Comparison of ENCODE assay signal across 8 cellular contexts in the genomic region with DNA sequence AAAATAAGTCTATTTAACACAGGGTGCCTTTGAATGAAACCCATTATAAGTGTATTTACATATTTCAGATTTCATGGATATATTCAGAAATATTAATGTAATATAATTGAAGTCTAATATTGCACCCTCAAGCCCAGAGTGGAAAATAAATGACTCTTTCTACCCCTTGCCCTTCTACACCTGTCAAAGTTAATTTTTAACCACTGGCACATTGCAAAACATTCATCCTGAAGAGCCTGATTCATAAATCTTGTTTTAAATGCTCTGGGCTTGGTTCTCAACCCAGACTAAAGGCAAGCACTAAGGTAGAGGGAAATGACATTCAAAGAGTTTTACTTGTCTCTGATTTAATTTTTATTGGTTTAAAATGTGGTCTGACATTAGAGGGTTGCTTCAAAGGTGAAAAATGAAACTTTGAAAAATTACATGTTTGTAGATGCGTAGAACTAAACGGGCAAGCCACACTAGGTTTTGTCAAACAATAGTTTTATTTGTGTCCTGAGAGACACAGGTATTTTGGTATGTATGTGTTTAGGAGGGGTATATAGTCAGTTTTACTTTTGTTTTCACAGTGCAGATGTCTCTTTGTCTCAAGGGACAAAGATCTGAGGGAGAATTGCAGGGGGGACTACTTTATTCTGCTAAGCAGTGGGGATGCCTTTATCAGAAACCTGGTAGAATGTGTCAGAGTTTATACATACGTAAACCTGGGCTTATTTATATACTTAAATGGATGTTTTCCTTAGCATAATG.
A peak's percentile ranks its signal among the peaks of the same experiment; 100 is the strongest.
DNase-seq lines count a peak whose midpoint lies in the region; ATAC-seq and TF ChIP-seq lines count a peak whose summit lies in the region.

No MANE protein-coding gene starts in this region.

- ATAC-seq in GM21723 (IDR thresholded peaks at IDR 0.05; ENCODE audit: unreplicated experiment) (peak; percentile 39), activated B cell treated with CpG ODN at 0.5 μM for 24 hours (ENCODE audit: low read depth) (peak; percentile 50)
- ATAC-seq in naive thymus-derived CD8-positive, alpha-beta T cell: peak; percentile 14 to 24

- peak overlapping the region; percentile 70 for H3K27ac Mint-ChIP-seq in activated B cell treated with CpG ODN at 0.5 μM for 24 hours
- H3K27ac Mint-ChIP-seq in naive thymus-derived CD8-positive, alpha-beta T cell: peak overlapping the region; percentile 52 to 97 (median 92)

- DNase-seq in GM12865 (ENCODE audit: low read depth): peak; percentile 54
- no peak for DNase-seq in activated B cell treated with CpG ODN at 0.5 μM for 24 hours
- no peak for DNase-seq in naive thymus-derived CD8-positive, alpha-beta T cell
- no peak for DNase-seq in stimulated activated CD8-positive, alpha-beta memory T cell treated with anti-CD3 and anti-CD28 coated beads, Interleukin-4, amount 100 ng/mL, for 48 hours
- DNase-seq in NCI-H510A treated with DMSO at 0.1 percent for 48 hours (lab: John Stamatoyannopoulos, UW): no peak
- DNase-seq in DMS114 treated with DMSO at 0.1 percent for 48 hours (lab: John Stamatoyannopoulos, UW; ENCODE audit: unreplicated experiment): no peak
- DNase-seq in activated CD4-positive, CD25-positive, alpha-beta regulatory T cell treated with anti-CD3 and anti-CD28 coated beads, Interleukin-2, amount 50 U/mL, for 72 hours: no peak

- H3K36me3 Mint-ChIP-seq in activated B cell treated with CpG ODN at 0.5 μM for 24 hours (ENCODE audit: low read depth): peaks cover 47% of the 10 kb centered on the region
- peaks cover 0 to 44% (median 26%) of the 10 kb centered on the region in 3 donors for H3K36me3 Mint-ChIP-seq in naive thymus-derived CD8-positive, alpha-beta T cell

- peak overlapping the region; percentile 5; the same call in 1 of the 2 replicates for H3K4me3 ChIP-seq in GM12865 (ENCODE audit: low read depth, low read length)

- no peaks in the 10 kb centered on the region for H3K27me3 Mint-ChIP-seq in activated B cell treated with CpG ODN at 0.5 μM for 24 hours
- no peaks in the 10 kb centered on the region for H3K27me3 Mint-ChIP-seq in naive thymus-derived CD8-positive, alpha-beta T cell

- H3K4me1 Mint-ChIP-seq in activated B cell treated with CpG ODN at 0.5 μM for 24 hours: peaks cover 41% of the 10 kb centered on the region
- peaks cover 33 to 99% (median 89%) of the 10 kb centered on the region in 4 donors for H3K4me1 Mint-ChIP-seq in naive thymus-derived CD8-positive, alpha-beta T cell

- intact Hi-C loops in activated B cell treated with CpG ODN at 0.5 μM for 24 hours (cut with micrococcal nuclease): loop anchor here (10.0 kb wide), 2 partner anchors 600 to 1050 kb away; a partner anchor contains a TSS

- CTCF ChIA-PET in activated B cell treated with CpG ODN at 0.5 μM for 24 hours (lab: Charles Lee): interaction anchor here (1.5 to 3.5 kb wide), 9 partner anchors 27 to 377 kb away, joined by 4 to 101 read pairs (median 7); no protein-coding TSS in a partner anchor

- no peaks in the 10 kb centered on the region for H3K9me3 Mint-ChIP-seq in activated B cell treated with CpG ODN at 0.5 μM for 24 hours
- H3K9me3 Mint-ChIP-seq in naive thymus-derived CD8-positive, alpha-beta T cell: no peaks in the 10 kb centered on the region

- H3K4me3 Mint-ChIP-seq in activated B cell treated with CpG ODN at 0.5 μM for 24 hours: peak overlapping the region; percentile 7
- peak overlapping the region; percentile 57 to 93 (median 91) for H3K4me3 Mint-ChIP-seq in naive thymus-derived CD8-positive, alpha-beta T cell

- POLR2A ChIA-PET in activated B cell treated with CpG ODN at 0.5 μM for 24 hours (lab: Charles Lee): interaction anchor here (1.5 kb wide), 1 partner anchor 179 kb away, joined by 3 read pairs; no protein-coding TSS in a partner anchor
- POLR2A ChIA-PET in naive thymus-derived CD8-positive, alpha-beta T cell (lab: Charles Lee): interaction anchor here (3.0 kb wide), 1 partner anchor 70 kb away, joined by 11 read pairs; a partner anchor contains a TSS

- TF ChIP-seq CTCF in GM12865 (IDR thresholded peaks at IDR 0.05; ENCODE audit: insufficient read depth, low read depth, low read length, missing control alignments) (no peak), activated B cell treated with CpG ODN at 0.5 μM for 24 hours (IDR thresholded peaks at IDR 0.05) (no peak)
